Comparison of ENCODE assay signal across 28 cellular contexts in the genomic region with DNA sequence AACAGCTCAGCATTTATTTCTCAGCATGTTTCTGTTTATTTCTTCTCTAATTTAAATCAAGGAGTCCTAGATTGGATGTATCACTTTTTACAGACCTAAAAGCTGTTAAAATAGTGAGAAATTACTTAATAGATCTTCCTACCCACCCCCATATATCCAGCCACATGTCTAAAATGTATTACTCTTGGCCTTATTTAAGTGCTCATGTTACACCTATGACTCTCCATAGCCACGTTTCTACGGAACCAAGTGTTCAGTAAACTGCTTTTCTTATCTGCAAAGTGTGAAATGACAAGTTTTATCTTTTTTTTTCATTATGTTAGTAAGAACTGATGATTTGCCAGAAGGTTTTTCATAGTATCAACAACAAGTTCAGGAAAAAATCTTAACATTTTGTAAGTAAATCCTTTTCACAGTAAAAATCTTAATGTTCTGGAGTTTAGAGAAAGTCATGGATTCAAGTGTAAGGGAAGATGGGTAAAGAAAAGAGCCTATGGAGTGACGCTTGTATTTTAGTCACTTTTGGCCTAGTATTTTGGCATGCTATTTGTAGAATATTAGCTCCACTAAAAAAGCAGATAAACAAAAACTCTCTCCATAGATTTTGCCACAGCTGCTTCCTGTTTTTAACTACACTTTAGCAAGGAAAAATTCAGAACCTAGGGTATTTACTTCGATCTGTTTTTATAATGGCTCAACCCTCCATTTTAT. TPM values are rescaled to one million over a fixed set of nuclear protein-coding genes. Genes with fewer than 3 reads are reported as not detected.
DNase-seq lines count a peak whose midpoint lies in the region; ATAC-seq and TF ChIP-seq lines count a peak whose summit lies in the region.
"Had no signal": no experiment of that assay in that cellular context is flagged by ENCODE, and none has a peak within 500 bp of the region (broad histone marks: within the 10 kb centered on the region; RNA-seq: fewer than 3 reads in every experiment).

No MANE protein-coding gene starts in this region.

- no peak for TF ChIP-seq POLR2A in GM18505 (IDR thresholded peaks at IDR 0.05; ENCODE audit: borderline replicate concordance, extremely low read depth, insufficient read depth, insufficient read length)

- H3F3A ChIP-seq in smooth muscle cell (ENCODE audit: low read depth), result no peaks in the 10 kb centered on the region

- H3K27me3 ChIP-seq in smooth muscle cell (ENCODE audit: low read depth), result no peaks in the 10 kb centered on the region
- H3K27me3 ChIP-seq: pancreas, sigmoid colon, testis had no signal

- no peaks in the 10 kb centered on the region for H3K4me1 ChIP-seq in smooth muscle cell (ENCODE audit: low read depth)
- H3K4me1 ChIP-seq: sigmoid colon had no signal

- H3K9me3 ChIP-seq in smooth muscle cell (replicated peaks; ENCODE audit: low read depth), result no peaks in the 10 kb centered on the region
- H3K9me3 ChIP-seq: pancreas, sigmoid colon, testis had no signal

- H4K20me1 ChIP-seq in smooth muscle cell (ENCODE audit: low read depth), result no peaks in the 10 kb centered on the region

- no peak overlapping the region for H2AFZ ChIP-seq in smooth muscle cell (ENCODE audit: low read depth)

- DNase-seq in Right ventricle myocardium inferior (ENCODE audit: missing footprints) (no peak), cardiac septum (ENCODE audit: low spot score) (no peak), fibroblast of the aortic adventitia (ENCODE audit: low read depth) (peak; percentile 32), omental fat pad (ENCODE audit: low spot score) (no peak), OCI-M2 (lab: John Stamatoyannopoulos, UW; ENCODE audit: unreplicated experiment) (no peak), smooth muscle cell (lab: John Stamatoyannopoulos, UW; ENCODE audit: unreplicated experiment) (no peak)
- DNase-seq in activated naive CD4-positive, alpha-beta T cell (lab: John Stamatoyannopoulos, UW), result no peak
- DNase-seq: 8988T; activated naive CD4-positive, alpha-beta T cell treated with Interleukin-2 at 50 U/mL for 16 hours; activated T-cell treated with anti-CD3 and anti-CD28 coated beads, Interleukin-2, amount 50 U/mL, for 4 hours; central memory CD4-positive, alpha-beta T cell; DND-41; effector memory CD4-positive, alpha-beta T cell; head of caudate nucleus; Kasumi-1; NCI-H1930; NCI-H2227 treated with DMSO at 0.1 percent for 48 hours; NCI-H774; pancreas; SIG-M5; sigmoid colon; T-cell; testis had no signal

- no peak overlapping the region for H3K4me3 ChIP-seq in fibroblast of the aortic adventitia (ENCODE audit: low read depth, low read length)
- no peak overlapping the region for H3K4me3 ChIP-seq in smooth muscle cell
- H3K4me3 ChIP-seq: pancreas, sigmoid colon, testis had no signal

- intact Hi-C loops in Right ventricle myocardium inferior (cut with DNase I) (no loop called here), cardiac septum (cut with DNase I) (no loop called here)

- H3K9ac ChIP-seq in smooth muscle cell (ENCODE audit: low read depth), result no peak overlapping the region

- TF ChIP-seq CTCF in fibroblast of the aortic adventitia (IDR thresholded peaks at IDR 0.05; ENCODE audit: insufficient read depth, low read length), result no peak
- TF ChIP-seq CTCF in omental fat pad (IDR thresholded peaks at IDR 0.05), result no peak
- TF ChIP-seq CTCF in smooth muscle cell (IDR thresholded peaks at IDR 0.05; ENCODE audit: borderline replicate concordance, insufficient read depth, poor library complexity, severe bottlenecking), result no peak

- H3K79me2 ChIP-seq in smooth muscle cell (ENCODE audit: low read depth), result no peaks in the 10 kb centered on the region

- no peak overlapping the region for H3K4me2 ChIP-seq in smooth muscle cell

- H3K27ac ChIP-seq in smooth muscle cell (ENCODE audit: low read depth), result no peak overlapping the region
- H3K27ac ChIP-seq: pancreas had no signal

- H3K36me3 ChIP-seq in smooth muscle cell (ENCODE audit: low read depth), result no peaks in the 10 kb centered on the region
- H3K36me3 ChIP-seq: pancreas, sigmoid colon had no signal

- peak; percentile 72 for ATAC-seq in Right ventricle myocardium inferior
- ATAC-seq in omental fat pad (ENCODE audit: low FRiP score), result peak; percentile 54
- no peak for ATAC-seq in GM18505 (IDR thresholded peaks at IDR 0.05; ENCODE audit: unreplicated experiment)
- ATAC-seq: activated T-cell treated with anti-CD3 and anti-CD28 coated beads, Interleukin-2, amount 50 U/mL, for 4 hours; esophagus mucosa; stimulated activated effector memory CD8-positive, alpha-beta T cell treated with anti-CD3 and anti-CD28 coated beads, Interleukin-12 subunit alpha, Interleukin-12 subunit beta, amount 100 ng/mL, for 72 hours; T-cell had no signal

- WGBS in smooth muscle cell (ENCODE audit: low lambda C conversion rate), result 59% methylated on average over 4 of the region's 4 CpGs

RNA-seq across cellular contexts. Expression of a gene that starts 41.2 kb away (rescaled TPM):
- total RNA-seq in Right ventricle myocardium inferior (3.0 TPM), cardiac septum (0.83 TPM), fibroblast of the aortic adventitia (ENCODE audit: low replicate concordance) (8.0 and 47.6 TPM in 2 replicates), omental fat pad (10 to 100 TPM in 1 of 4 donors, 1 to 10 TPM in 3; 3.2 to 10.3 (median 6.5) TPM), smooth muscle cell (0.04 and 1.3 TPM in 2 replicates)
- polyA plus RNA-seq in smooth muscle cell, result not detected in 2 replicates
- total RNA-seq: activated CD8-positive, alpha-beta memory T cell treated with anti-CD3 and anti-CD28 coated beads for 36 hours; B cell had no signal
